In genomic region chr15:74889882-74890768, GRCh38 we compare ENCODE assay signal across 8 cellular contexts. TPM values are rescaled to one million over a fixed set of nuclear protein-coding genes. Genes with fewer than 3 reads are reported as not detected.
A peak's percentile ranks its signal among the peaks of the same experiment; 100 is the strongest.
DNase-seq lines count a peak whose midpoint lies in the region; ATAC-seq, FAIRE-seq and TF ChIP-seq lines count a peak whose summit lies in the region.

A gene with protein sequence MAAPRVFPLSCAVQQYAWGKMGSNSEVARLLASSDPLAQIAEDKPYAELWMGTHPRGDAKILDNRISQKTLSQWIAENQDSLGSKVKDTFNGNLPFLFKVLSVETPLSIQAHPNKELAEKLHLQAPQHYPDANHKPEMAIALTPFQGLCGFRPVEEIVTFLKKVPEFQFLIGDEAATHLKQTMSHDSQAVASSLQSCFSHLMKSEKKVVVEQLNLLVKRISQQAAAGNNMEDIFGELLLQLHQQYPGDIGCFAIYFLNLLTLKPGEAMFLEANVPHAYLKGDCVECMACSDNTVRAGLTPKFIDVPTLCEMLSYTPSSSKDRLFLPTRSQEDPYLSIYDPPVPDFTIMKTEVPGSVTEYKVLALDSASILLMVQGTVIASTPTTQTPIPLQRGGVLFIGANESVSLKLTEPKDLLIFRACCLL (plus strand): TSS chr15:74890042. CDS start chr15:74890074, 32 bp downstream.

- no peaks in the 10 kb centered on the region for H3K9me3 ChIP-seq in HepG2 (ENCODE audit: low read length)

- intact Hi-C loops in HepG2 (cut with micrococcal nuclease; ENCODE audit: unreplicated experiment) = no loop called here

- WGBS in HepG2 (ENCODE audit: low lambda C conversion rate) = 0% methylated on average over 8 of the region's 48 CpGs

- DNase-seq in Ammon's horn (ENCODE audit: low spot score) (peak; percentile 90), NCI-H774 (lab: John Stamatoyannopoulos, UW) (peak; percentile 60), dermis blood vessel endothelial cell (peak; percentile 84), HepG2 (ENCODE audit: low spot score) (peak; percentile 75)
- DNase-seq in activated CD4-positive, alpha-beta T cell treated with anti-CD3 and anti-CD28 coated beads, Interleukin-2, amount 50 U/mL, for 48 hours = peak; percentile 89 to 93
- DNase-seq in stimulated activated CD4-positive, alpha-beta T cell treated with anti-CD3 and anti-CD28 coated beads, Interleukin-2, amount 100 ng/mL, for 48 hours = peak; percentile 81 to 87

- peaks cover 30% of the 10 kb centered on the region for H3K4me1 ChIP-seq in HepG2 (ENCODE audit: insufficient read depth, low read length)

- FAIRE-seq in HepG2 (lab: Jason Lieb, UNC) = peak; percentile 32

- H4K20me1 ChIP-seq in HepG2 (ENCODE audit: insufficient read depth, low read length) = no peaks in the 10 kb centered on the region; the same call in 1 of the 2 replicates

- H3K79me2 ChIP-seq in HepG2 (ENCODE audit: insufficient read depth, low read length) = peaks cover 11% of the 10 kb centered on the region

- TF ChIP-seq POLR2A in GM19099 (IDR thresholded peaks at IDR 0.05; ENCODE audit: extremely low read depth, insufficient read length, low read depth) = peak; percentile 96
- peak; percentile 92 to 98 for TF ChIP-seq POLR2A in HepG2 (IDR thresholded peaks at IDR 0.05; ENCODE audit: insufficient read depth in 1 of 2, low read depth in 2 of 2, low read length in 2 of 2)

- POLR2A ChIA-PET in HepG2 (lab: Yijun Ruan, JAX) = interaction anchor here (1.0 to 3.3 kb wide), 9 partner anchors 8 to 72 kb away, joined by 3 to 23 read pairs (median 4); partner anchors contain the start of genes FAM219B and SCAMP2

- H3K4me2 ChIP-seq in HepG2 (ENCODE audit: low read depth, low read length) = peak within 1 kb of the TSS; percentile 84

- TF ChIP-seq EP300 in HepG2 (IDR thresholded peaks at IDR 0.05; ENCODE audit: low read depth in 2 of 2, low read length in 2 of 2) (no peak), HepG2 (CRISPR knock-in tag; IDR thresholded peaks at IDR 0.05; ENCODE audit: borderline replicate concordance) (no peak)

- ATAC-seq in HG03439 (IDR thresholded peaks at IDR 0.05; ENCODE audit: unreplicated experiment) (peak; percentile 90), HepG2 (peak; percentile 96)

- TSS peak; percentile 84 for BruUV-seq in HepG2 (replicated peaks; lab: Mats Ljungman, UMichigan)

- peak; percentile 36; the same call in 1 of the 2 replicates for TF ChIP-seq RAD21 in HepG2 (CRISPR knock-in tag; IDR thresholded peaks at IDR 0.05)

- H3K27ac ChIP-seq in HepG2 (ENCODE audit: extremely low read length, insufficient read depth, low read length) = peak within 1 kb of the TSS; percentile 70

- H3K36me3 ChIP-seq in HepG2 (replicated peaks in 1 of 2; ENCODE audit: control insufficient read depth in 1 of 2, insufficient read depth in 2 of 2, low read length in 2 of 2) = peaks cover 11 to 15% of the 10 kb centered on the region in 2 experiments; a peak in 4 of 5 replicates

- H3K27me3 ChIP-seq in HepG2 (ENCODE audit: control insufficient read depth in 1 of 2, insufficient read depth in 2 of 2, low read length in 2 of 2) = no peaks in the 10 kb centered on the region; a peak in 1 of 5 replicates

- in situ Hi-C loops in HepG2 (cut with HindIII; ENCODE audit: extremely low pct_ligation_motif_present, low pct_unique_long_range_greater_than_20kb) = no loop called here

- CTCF ChIA-PET in HepG2 (lab: Yijun Ruan, JAX; ENCODE audit: low intra/inter-chr PET ratio, low total read pairs) = no interaction called here

- peak within 1 kb of the TSS; percentile 78 for H2AFZ ChIP-seq in HepG2 (ENCODE audit: low read length)

- TF ChIP-seq CTCF in HepG2 (CRISPR knock-in tag; IDR thresholded peaks at IDR 0.05) = no peak

- H3K9ac ChIP-seq in HepG2 (ENCODE audit: insufficient read depth, low read depth, low read length) = peak within 1 kb of the TSS; percentile 95

- peak within 1 kb of the TSS; percentile 73 to 99 (median 94) for H3K4me3 ChIP-seq in HepG2 (replicated peaks in 1 of 3; ENCODE audit: insufficient read depth in 1 of 3, low read depth in 2 of 3, low read length in 3 of 3)

TF ChIP-seq in HepG2, 621 proteins besides CTCF, POLR2A, EP300 and RAD21 (continues in another document):
- TF ChIP-seq ZNF143 (CRISPR knock-in tag; IDR thresholded peaks at IDR 0.05) (peak; percentile 99), ZMYM2 (CRISPR knock-in tag; IDR thresholded peaks at IDR 0.05) (no peak), GLI4 (CRISPR knock-in tag; IDR thresholded peaks at IDR 0.05; ENCODE audit: borderline replicate concordance) (no peak), FIP1L1 (IDR thresholded peaks at IDR 0.05; ENCODE audit: borderline replicate concordance, insufficient read depth, low read depth, low read length) (no peak), PPARG (CRISPR knock-in tag; conservative IDR thresholded peaks at IDR 0.05) (peak; percentile 42; the same call in 1 of the 2 replicates), MED1 (CRISPR knock-in tag; IDR thresholded peaks at IDR 0.05) (peak; percentile 70; the same call in 1 of the 2 replicates), ZNF563 (CRISPR knock-in tag; IDR thresholded peaks at IDR 0.05) (no peak), PRMT3 (CRISPR knock-in tag; IDR thresholded peaks at IDR 0.05; ENCODE audit: borderline replicate concordance, low read depth) (0 out of 2 replicates have a peak, but pooled peaks have one; percentile 35), ZNF430 (CRISPR knock-in tag; IDR thresholded peaks at IDR 0.05) (no peak; the same call in 1 of the 2 replicates), CC2D1A (CRISPR knock-in tag; IDR thresholded peaks at IDR 0.05) (no peak), SAFB2 (CRISPR knock-in tag; IDR thresholded peaks at IDR 0.05; ENCODE audit: borderline replicate concordance, low read depth) (no peak; the same call in 1 of the 2 replicates), NR3C1 (CRISPR knock-in tag; IDR thresholded peaks at IDR 0.05) (no peak), ZNF30 (CRISPR knock-in tag; IDR thresholded peaks at IDR 0.05) (no peak), ZNF317 (CRISPR knock-in tag; IDR thresholded peaks at IDR 0.05) (peak; percentile 81), ZNF788 (CRISPR knock-in tag; IDR thresholded peaks at IDR 0.05; ENCODE audit: borderline replicate concordance) (peak; percentile 88), ZNF232 (CRISPR knock-in tag; IDR thresholded peaks at IDR 0.05; ENCODE audit: borderline replicate concordance) (peak; percentile 63)
- TF ChIP-seq, protein P1, sequence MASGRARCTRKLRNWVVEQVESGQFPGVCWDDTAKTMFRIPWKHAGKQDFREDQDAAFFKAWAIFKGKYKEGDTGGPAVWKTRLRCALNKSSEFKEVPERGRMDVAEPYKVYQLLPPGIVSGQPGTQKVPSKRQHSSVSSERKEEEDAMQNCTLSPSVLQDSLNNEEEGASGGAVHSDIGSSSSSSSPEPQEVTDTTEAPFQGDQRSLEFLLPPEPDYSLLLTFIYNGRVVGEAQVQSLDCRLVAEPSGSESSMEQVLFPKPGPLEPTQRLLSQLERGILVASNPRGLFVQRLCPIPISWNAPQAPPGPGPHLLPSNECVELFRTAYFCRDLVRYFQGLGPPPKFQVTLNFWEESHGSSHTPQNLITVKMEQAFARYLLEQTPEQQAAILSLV (CRISPR knock-in tag; IDR thresholded peaks at IDR 0.05; ENCODE audit: borderline replicate concordance) = peak; percentile 92; the same call in 1 of the 2 replicates
- TF ChIP-seq, protein P2, sequence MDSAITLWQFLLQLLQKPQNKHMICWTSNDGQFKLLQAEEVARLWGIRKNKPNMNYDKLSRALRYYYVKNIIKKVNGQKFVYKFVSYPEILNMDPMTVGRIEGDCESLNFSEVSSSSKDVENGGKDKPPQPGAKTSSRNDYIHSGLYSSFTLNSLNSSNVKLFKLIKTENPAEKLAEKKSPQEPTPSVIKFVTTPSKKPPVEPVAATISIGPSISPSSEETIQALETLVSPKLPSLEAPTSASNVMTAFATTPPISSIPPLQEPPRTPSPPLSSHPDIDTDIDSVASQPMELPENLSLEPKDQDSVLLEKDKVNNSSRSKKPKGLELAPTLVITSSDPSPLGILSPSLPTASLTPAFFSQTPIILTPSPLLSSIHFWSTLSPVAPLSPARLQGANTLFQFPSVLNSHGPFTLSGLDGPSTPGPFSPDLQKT (CRISPR knock-in tag; IDR thresholded peaks at IDR 0.05; ENCODE audit: borderline replicate concordance) = no peak

RNA-seq across cellular contexts. Expression of the gene that starts here (rescaled TPM):
- total RNA-seq in dermis blood vessel endothelial cell (47.0 and 89.3 TPM in 2 replicates), HepG2 (2016; rRNA removed; fragmentation: Illumina TruSeq; extraction: Trizol) (36.9 and 49.7 TPM in 2 replicates)
- total RNA-seq in HepG2 (2016; cell fraction: cytosol; rRNA removed; fragmentation: Illumina TruSeq; extraction: Trizol; ENCODE audit: low read depth) = 14.9 and 19.2 TPM in 2 replicates
- total RNA-seq in HepG2 (2016; cell fraction: insoluble cytoplasmic fraction; rRNA removed; fragmentation: Illumina TruSeq; extraction: Trizol) = 41.4 and 51.3 TPM in 2 replicates
- total RNA-seq in HepG2 (2016; cell fraction: membrane; rRNA removed; fragmentation: Illumina TruSeq; extraction: Trizol) = 19.0 and 24.4 TPM in 2 replicates
- 19.5 and 27.2 TPM in 2 replicates for total RNA-seq in HepG2 (2016; cell fraction: nucleus; rRNA removed; fragmentation: Illumina TruSeq; extraction: Trizol)
- 63.5 and 66.7 TPM in 2 replicates for polyA plus RNA-seq in HepG2 (2011; rRNA removed)
- 68.2 and 75.7 TPM in 2 replicates for polyA plus RNA-seq in HepG2 (2011; cell fraction: cytosol; rRNA removed)
- polyA plus RNA-seq in HepG2 (2011; cell fraction: nucleus; rRNA removed) = 79.4 and 82.3 TPM in 2 replicates
- 35.5 and 45.4 TPM in 2 replicates for polyA plus RNA-seq in HepG2 (2012)
- polyA plus RNA-seq in HepG2 (2016; cell fraction: cytosol; fragmentation: Illumina TruSeq; extraction: Trizol; ENCODE audit: low read depth) = 11.8 and 13.8 TPM in 2 replicates
- polyA plus RNA-seq in HepG2 (2016; cell fraction: insoluble cytoplasmic fraction; fragmentation: Illumina TruSeq; extraction: Trizol; ENCODE audit: low read depth) = 52.7 and 54.7 TPM in 2 replicates
- polyA plus RNA-seq in HepG2 (2016; cell fraction: membrane; fragmentation: Illumina TruSeq; extraction: Trizol; ENCODE audit: low read depth) = 18.4 and 18.9 TPM in 2 replicates
- 25.9 and 30.1 TPM in 2 replicates for polyA plus RNA-seq in HepG2 (2016; cell fraction: nucleus; fragmentation: Illumina TruSeq; extraction: Trizol; ENCODE audit: insufficient read depth, low read depth)
- 129 and 146 TPM in 2 replicates for polyA minus RNA-seq in HepG2 (2011; rRNA and poly(A)+ RNA removed; ENCODE audit: low replicate concordance)
- polyA minus RNA-seq in HepG2 (2011; cell fraction: cytosol; rRNA and poly(A)+ RNA removed) = 28.5 and 36.3 TPM in 2 replicates
- 54.8 and 73.8 TPM in 2 replicates for polyA minus RNA-seq in HepG2 (2011; cell fraction: nucleus; rRNA and poly(A)+ RNA removed)

Comparison
In these comparisons a context has a peak if more than half of its experiments do, and no peak if none do; other contexts are left out.
1. Peak in every context shown above with its lines: DNase-seq, ATAC-seq, H3K4me3 ChIP-seq and H3K27ac ChIP-seq.